8 cellular contexts compared by ENCODE assay signal in genomic region chr19:41325947-41326706, GRCh38. TPM values are rescaled to one million over a fixed set of nuclear protein-coding genes. Genes with fewer than 3 reads are reported as not detected.
DNase-seq lines count a peak whose midpoint lies in the region; ATAC-seq lines count a peak whose summit lies in the region.

No MANE protein-coding gene starts in this region.

- H3K4me3 ChIP-seq in CD4-positive, alpha-beta memory T cell (ENCODE audit: low read length in 2 of 2), result no peak overlapping the region
- H3K4me3 ChIP-seq in iPS-18a (ENCODE audit: low read length), result peak overlapping the region; percentile 51

- no peaks in the 10 kb centered on the region for H3K9me3 ChIP-seq in CD4-positive, alpha-beta memory T cell (ENCODE audit: control insufficient read depth in 1 of 2, low read length in 2 of 2)
- H3K9me3 ChIP-seq in iPS-18a (ENCODE audit: control insufficient read depth, low read depth, low read length), result no peaks in the 10 kb centered on the region

- CTCF ChIA-PET in CD4-positive, alpha-beta memory T cell (lab: Charles Lee; ENCODE audit: partially characterized antibody), result interaction anchor here (0.9 to 1.4 kb wide), 2 partner anchors 18 to 29 kb away, joined by 3 to 8 read pairs; no protein-coding TSS in a partner anchor

- DNase-seq in CD4-positive, alpha-beta memory T cell, result peak in 3 of 5 donors; percentile 30 to 64 (median 35)
- DNase-seq in stimulated activated CD8-positive, alpha-beta memory T cell treated with anti-CD3 and anti-CD28 coated beads, Interleukin-4, amount 100 ng/mL, for 48 hours, result peak; percentile 54
- no peak for DNase-seq in T-helper 9 cell

- H3K27me3 ChIP-seq in CD4-positive, alpha-beta memory T cell (ENCODE audit: insufficient read depth, low read length), result no peaks in the 10 kb centered on the region
- H3K27me3 ChIP-seq in iPS-18a (ENCODE audit: control insufficient read depth, insufficient read depth, low read length), result peaks cover 4% of the 10 kb centered on the region

- H3K27ac ChIP-seq in CD4-positive, alpha-beta memory T cell (ENCODE audit: low read depth, low read length), result peak overlapping the region; percentile 76
- H3K27ac ChIP-seq in angular gyrus (ENCODE audit: low read depth, low read length) (peak overlapping the region; percentile 93), iPS-18a (ENCODE audit: low read length) (no peak overlapping the region)

- POLR2A ChIA-PET in CD4-positive, alpha-beta memory T cell (lab: Charles Lee; ENCODE audit: partially characterized antibody), result interaction anchor here (0.5 to 7.8 kb wide), 7 partner anchors 10 to 63 kb away, joined by 3 to 136 read pairs (median 48); partner anchors contain the start of genes CCDC97, HNRNPUL1 and TGFB1

- peak overlapping the region; percentile 90 to 97 (median 96) for H3K27ac Mint-ChIP-seq in CD4-positive, alpha-beta memory T cell

- H3K9me3 Mint-ChIP-seq in CD4-positive, alpha-beta memory T cell, result peaks cover 0 to 12% (median 0%) of the 10 kb centered on the region in 8 donors

- no peaks in the 10 kb centered on the region for H3K27me3 Mint-ChIP-seq in CD4-positive, alpha-beta memory T cell

- H3K9ac ChIP-seq in iPS-18a (ENCODE audit: low read length), result peak overlapping the region; percentile 40

- H3K4me1 Mint-ChIP-seq in CD4-positive, alpha-beta memory T cell, result peaks cover 36 to 73% (median 51%) of the 10 kb centered on the region in 4 donors

- intact Hi-C loops in CD4-positive, alpha-beta memory T cell (cut with micrococcal nuclease), result no loop called here

- ATAC-seq in HG02981 (IDR thresholded peaks at IDR 0.05; ENCODE audit: unreplicated experiment), result peak; percentile 39
- no peak for ATAC-seq in HG03439 (IDR thresholded peaks at IDR 0.05; ENCODE audit: unreplicated experiment)
- ATAC-seq in HG02852 (IDR thresholded peaks at IDR 0.05; ENCODE audit: unreplicated experiment), result no peak

- peaks cover 16 to 61% of the 10 kb centered on the region in 2 donors for H3K36me3 Mint-ChIP-seq in CD4-positive, alpha-beta memory T cell

- peaks cover 46% of the 10 kb centered on the region for H3K36me3 ChIP-seq in CD4-positive, alpha-beta memory T cell (ENCODE audit: insufficient read depth, low read length)
- H3K36me3 ChIP-seq in iPS-18a (ENCODE audit: control insufficient read depth, low read depth, low read length), result no peaks in the 10 kb centered on the region

- peaks cover 54% of the 10 kb centered on the region for H3K4me1 ChIP-seq in CD4-positive, alpha-beta memory T cell (ENCODE audit: insufficient read depth, low read length)
- peaks cover 31% of the 10 kb centered on the region for H3K4me1 ChIP-seq in iPS-18a (ENCODE audit: control insufficient read depth, low read depth, low read length)

- H3K4me3 Mint-ChIP-seq in CD4-positive, alpha-beta memory T cell, result peak overlapping the region in 6 of 8 donors; percentile 30 to 87 (median 60)

RNA-seq across cellular contexts. Expression of gene CCDC97, which starts 16.2 kb away (rescaled TPM):
- 10 to 100 TPM; 56.4 to 61.4 TPM for total RNA-seq in CD4-positive, alpha-beta memory T cell
- polyA plus RNA-seq in CD4-positive, alpha-beta memory T cell, result 10 to 100 TPM; 23.2 to 32.3 TPM

RNA-seq across cellular contexts. Expression of gene TGFB1, which starts 27.6 kb away (rescaled TPM):
- 100 to 1,000 TPM; 136 to 143 TPM for total RNA-seq in CD4-positive, alpha-beta memory T cell
- polyA plus RNA-seq in CD4-positive, alpha-beta memory T cell, result 10 to 100 TPM; 28.1 to 83.7 TPM

RNA-seq across cellular contexts. Expression of gene B9D2, which starts 37.8 kb away (rescaled TPM):
- total RNA-seq in CD4-positive, alpha-beta memory T cell, result 10 to 100 TPM; 11.6 to 15.2 TPM
- polyA plus RNA-seq in CD4-positive, alpha-beta memory T cell, result 10 to 100 TPM; 12.9 to 22.4 TPM

RNA-seq across cellular contexts. Expression of gene TMEM91, which starts 50.2 kb away (rescaled TPM):
- 10 to 100 TPM; 14.3 to 16.1 TPM for total RNA-seq in CD4-positive, alpha-beta memory T cell
- 1 to 10 TPM; 4.8 to 4.9 TPM for polyA plus RNA-seq in CD4-positive, alpha-beta memory T cell
